Comparison of ENCODE assay signal across 13 cellular contexts in genomic region chr2:26612522-26613240, GRCh38. TPM values are rescaled to one million over a fixed set of nuclear protein-coding genes. Genes with fewer than 3 reads are reported as not detected.
DNase-seq lines count a peak whose midpoint lies in the region; ATAC-seq and TF ChIP-seq lines count a peak whose summit lies in the region.
"Had no signal": no experiment of that assay in that cellular context is flagged by ENCODE, and none has a peak within 500 bp of the region (broad histone marks: within the 10 kb centered on the region; RNA-seq: fewer than 3 reads in every experiment).

No MANE protein-coding gene starts in this region.

- TF ChIP-seq CTCF in colonic mucosa (IDR thresholded peaks at IDR 0.05), result no peak
- TF ChIP-seq CTCF in mucosa of descending colon (IDR thresholded peaks at IDR 0.05), result no peak
- TF ChIP-seq CTCF in esophagus squamous epithelium (IDR thresholded peaks at IDR 0.05), result no peak

- H3K4me1 ChIP-seq in colonic mucosa, result no peaks in the 10 kb centered on the region
- no peaks in the 10 kb centered on the region for H3K4me1 ChIP-seq in mucosa of descending colon (ENCODE audit: low read depth)
- H3K4me1 ChIP-seq in esophagus squamous epithelium, result peaks cover 3 to 47% (median 18%) of the 10 kb centered on the region in 3 donors
- H3K4me1 ChIP-seq: uterus had no signal

- TF ChIP-seq POLR2A in esophagus squamous epithelium (IDR thresholded peaks at IDR 0.05), result no peak

- DNase-seq in activated effector memory CD4-positive, alpha-beta T cell treated with anti-CD3 and anti-CD28 coated beads, Interleukin-2, amount 50 U/mL, for 16 hours, result peak; percentile 49
- DNase-seq in activated effector memory CD4-positive, alpha-beta T cell treated with Interleukin-2 at 50 U/mL for 16 hours, result no peak
- DNase-seq in colonic mucosa, result peak; percentile 39
- DNase-seq in mucosa of descending colon, result peak in 2 of 3 donors; percentile 31 to 34
- peak; percentile 59 for DNase-seq in ureter (ENCODE audit: low spot score)
- no peak for DNase-seq in H4 (ENCODE audit: low spot score)
- no peak for DNase-seq in EL
- no peak for DNase-seq in esophagus squamous epithelium (lab: John Stamatoyannopoulos, UW)
- DNase-seq: BE2C; effector memory CD8-positive, alpha-beta T cell; NCI-H187; uterus had no signal

- H3K9ac ChIP-seq in colonic mucosa (ENCODE audit: low read depth in 2 of 2, low read length in 2 of 2), result no peak overlapping the region

- no peak overlapping the region for H3K27ac ChIP-seq in colonic mucosa
- H3K27ac ChIP-seq in esophagus squamous epithelium, result peak overlapping the region in 2 of 4 donors; percentile 25 to 54
- H3K27ac ChIP-seq: neutrophil had no signal

- WGBS in esophagus squamous epithelium, 2 donors, result 43 to 53% methylated on average over 3 to 8 of the region's 8 CpGs

- intact Hi-C loops in colonic mucosa (cut with DNase I) (no loop called here), mucosa of descending colon (cut with DNase I, micrococcal nuclease) (no loop called here), esophagus squamous epithelium (cut with DNase I) (no loop called here)

- H3K4me3 ChIP-seq in colonic mucosa, result no peak overlapping the region
- no peak overlapping the region for H3K4me3 ChIP-seq in mucosa of descending colon
- H3K4me3 ChIP-seq in esophagus squamous epithelium, result no peak overlapping the region
- H3K4me3 ChIP-seq: uterus had no signal

- H3K36me3 ChIP-seq in colonic mucosa (no peaks in the 10 kb centered on the region), mucosa of descending colon (ENCODE audit: low read depth) (no peaks in the 10 kb centered on the region), esophagus squamous epithelium (no peaks in the 10 kb centered on the region)
- H3K36me3 ChIP-seq: BE2C, neutrophil, uterus had no signal

- peak; percentile 45 for ATAC-seq in mucosa of descending colon
- ATAC-seq: effector memory CD8-positive, alpha-beta T cell had no signal

- H3K27me3 ChIP-seq in colonic mucosa (no peaks in the 10 kb centered on the region), esophagus squamous epithelium (peaks cover 0 to 11% (median 0%) of the 10 kb centered on the region in 4 donors)
- H3K27me3 ChIP-seq: BE2C, uterus had no signal

- H3K9me3 ChIP-seq in colonic mucosa, result no peaks in the 10 kb centered on the region
- H3K9me3 ChIP-seq in mucosa of descending colon, result no peaks in the 10 kb centered on the region
- H3K9me3 ChIP-seq in esophagus squamous epithelium, result no peaks in the 10 kb centered on the region
- H3K9me3 ChIP-seq: BE2C, neutrophil, uterus had no signal

RNA-seq across cellular contexts. Expression of gene CIB4, which starts 28.5 kb away (rescaled TPM):
- not detected for total RNA-seq in colonic mucosa
- total RNA-seq in mucosa of descending colon, result under 1 TPM in 1 of 3 donors, not detected in 2; 0.60 TPM
- total RNA-seq in ureter, result not detected
- not detected in 2 replicates for total RNA-seq in H4 (2014; rRNA removed; shearing (Covaris generic))
- total RNA-seq in esophagus squamous epithelium, result under 1 TPM in 1 of 4 donors, not detected in 3; 0.57 TPM

Comparison
In these comparisons a context has a peak if more than half of its experiments do, and no peak if none do; other contexts are left out.
1. DNase-seq: peak in activated effector memory CD4-positive, alpha-beta T cell treated with anti-CD3 and anti-CD28 coated beads, Interleukin-2, amount 50 U/mL, for 16 hours (single experiment), colonic mucosa (single experiment), mucosa of descending colon (2 of 3) and ureter (single experiment); none in activated effector memory CD4-positive, alpha-beta T cell treated with Interleukin-2 at 50 U/mL for 16 hours (single experiment), H4 (single experiment), EL (single experiment) and esophagus squamous epithelium (single experiment).